In the genomic region with DNA sequence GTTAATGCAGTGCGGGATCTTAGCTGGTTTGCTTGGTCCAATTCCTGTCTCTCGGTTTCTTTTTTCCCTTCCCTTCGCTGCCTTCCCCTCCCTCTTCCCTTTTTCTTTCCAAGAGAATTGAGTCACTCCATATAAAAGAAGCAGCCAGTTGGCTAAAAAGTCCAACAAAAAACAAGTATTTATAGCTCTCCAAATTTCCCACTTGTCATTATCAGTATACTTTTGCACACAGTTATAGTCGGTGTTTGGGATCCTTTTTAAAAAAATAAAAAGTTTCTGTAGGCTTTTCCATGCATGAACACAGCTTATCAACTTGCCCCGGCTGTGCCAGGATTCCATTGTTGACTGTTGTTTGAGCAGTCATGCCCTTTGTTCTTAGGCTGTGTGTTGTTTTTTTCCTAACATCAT, we compare ENCODE assay signal across 1 cellular context.
TF ChIP-seq lines count a peak whose summit lies in the region.

No MANE protein-coding gene starts in this region.

TF ChIP-seq in SK-N-SH, 30 proteins besides CTCF, POLR2A, EP300 and RAD21 (continued from another document):
- TF ChIP-seq, protein P1, sequence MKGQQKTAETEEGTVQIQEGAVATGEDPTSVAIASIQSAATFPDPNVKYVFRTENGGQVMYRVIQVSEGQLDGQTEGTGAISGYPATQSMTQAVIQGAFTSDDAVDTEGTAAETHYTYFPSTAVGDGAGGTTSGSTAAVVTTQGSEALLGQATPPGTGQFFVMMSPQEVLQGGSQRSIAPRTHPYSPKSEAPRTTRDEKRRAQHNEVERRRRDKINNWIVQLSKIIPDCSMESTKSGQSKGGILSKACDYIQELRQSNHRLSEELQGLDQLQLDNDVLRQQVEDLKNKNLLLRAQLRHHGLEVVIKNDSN (IDR thresholded peaks at IDR 0.05; ENCODE audit: borderline replicate concordance, low read depth): no peak
